In the genomic region with DNA sequence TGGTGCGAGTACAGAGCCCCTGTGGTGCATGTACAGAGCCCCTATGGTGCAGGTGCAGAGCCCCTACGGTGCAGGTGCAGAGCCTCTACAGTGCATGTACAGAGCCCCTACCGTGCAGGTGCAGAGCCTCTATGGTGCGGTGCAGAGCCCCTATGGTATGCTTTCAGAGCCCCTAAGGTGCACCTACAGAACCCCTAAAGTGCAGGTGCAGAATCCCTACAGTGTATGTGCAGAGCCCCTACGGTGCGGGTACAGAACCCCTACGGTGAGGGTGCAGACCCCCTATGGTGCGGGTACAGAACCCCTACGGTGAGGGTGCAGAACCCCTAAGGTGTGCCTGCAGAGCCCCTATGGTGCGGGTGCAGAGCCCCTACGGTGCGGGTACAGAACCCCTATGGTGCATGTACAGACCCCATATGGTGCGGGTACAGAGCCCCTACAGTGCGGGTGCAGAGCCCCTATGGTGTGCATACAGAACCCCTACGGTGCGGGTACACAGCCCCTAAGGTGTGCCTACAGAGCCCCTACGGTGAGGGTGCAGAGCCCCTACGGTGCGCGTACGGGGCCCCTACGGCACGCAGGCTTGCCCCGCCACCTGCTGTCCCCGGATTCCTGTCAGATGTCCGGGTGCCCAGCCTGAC, we compare ENCODE assay signal across 1 cellular context.
TF ChIP-seq lines count a peak whose summit lies in the region.

No MANE protein-coding gene starts in this region.

TF ChIP-seq in Ishikawa, 13 proteins besides CTCF, POLR2A, EP300 and RAD21 (continued from another document):
- TF ChIP-seq, protein P1, sequence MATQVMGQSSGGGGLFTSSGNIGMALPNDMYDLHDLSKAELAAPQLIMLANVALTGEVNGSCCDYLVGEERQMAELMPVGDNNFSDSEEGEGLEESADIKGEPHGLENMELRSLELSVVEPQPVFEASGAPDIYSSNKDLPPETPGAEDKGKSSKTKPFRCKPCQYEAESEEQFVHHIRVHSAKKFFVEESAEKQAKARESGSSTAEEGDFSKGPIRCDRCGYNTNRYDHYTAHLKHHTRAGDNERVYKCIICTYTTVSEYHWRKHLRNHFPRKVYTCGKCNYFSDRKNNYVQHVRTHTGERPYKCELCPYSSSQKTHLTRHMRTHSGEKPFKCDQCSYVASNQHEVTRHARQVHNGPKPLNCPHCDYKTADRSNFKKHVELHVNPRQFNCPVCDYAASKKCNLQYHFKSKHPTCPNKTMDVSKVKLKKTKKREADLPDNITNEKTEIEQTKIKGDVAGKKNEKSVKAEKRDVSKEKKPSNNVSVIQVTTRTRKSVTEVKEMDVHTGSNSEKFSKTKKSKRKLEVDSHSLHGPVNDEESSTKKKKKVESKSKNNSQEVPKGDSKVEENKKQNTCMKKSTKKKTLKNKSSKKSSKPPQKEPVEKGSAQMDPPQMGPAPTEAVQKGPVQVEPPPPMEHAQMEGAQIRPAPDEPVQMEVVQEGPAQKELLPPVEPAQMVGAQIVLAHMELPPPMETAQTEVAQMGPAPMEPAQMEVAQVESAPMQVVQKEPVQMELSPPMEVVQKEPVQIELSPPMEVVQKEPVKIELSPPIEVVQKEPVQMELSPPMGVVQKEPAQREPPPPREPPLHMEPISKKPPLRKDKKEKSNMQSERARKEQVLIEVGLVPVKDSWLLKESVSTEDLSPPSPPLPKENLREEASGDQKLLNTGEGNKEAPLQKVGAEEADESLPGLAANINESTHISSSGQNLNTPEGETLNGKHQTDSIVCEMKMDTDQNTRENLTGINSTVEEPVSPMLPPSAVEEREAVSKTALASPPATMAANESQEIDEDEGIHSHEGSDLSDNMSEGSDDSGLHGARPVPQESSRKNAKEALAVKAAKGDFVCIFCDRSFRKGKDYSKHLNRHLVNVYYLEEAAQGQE (IDR thresholded peaks at IDR 0.05; ENCODE audit: low read depth): no peak
- TF ChIP-seq EGR1 (IDR thresholded peaks at IDR 0.05) (no peak), FOXM1 (IDR thresholded peaks at IDR 0.05; ENCODE audit: borderline replicate concordance, low read depth) (no peak), NFIC (IDR thresholded peaks at IDR 0.05) (no peak), ZBTB7A (IDR thresholded peaks at IDR 0.05; ENCODE audit: low read depth) (no peak), YY1 (IDR thresholded peaks at IDR 0.05; ENCODE audit: low read depth) (no peak)
- TF ChIP-seq, protein P2, sequence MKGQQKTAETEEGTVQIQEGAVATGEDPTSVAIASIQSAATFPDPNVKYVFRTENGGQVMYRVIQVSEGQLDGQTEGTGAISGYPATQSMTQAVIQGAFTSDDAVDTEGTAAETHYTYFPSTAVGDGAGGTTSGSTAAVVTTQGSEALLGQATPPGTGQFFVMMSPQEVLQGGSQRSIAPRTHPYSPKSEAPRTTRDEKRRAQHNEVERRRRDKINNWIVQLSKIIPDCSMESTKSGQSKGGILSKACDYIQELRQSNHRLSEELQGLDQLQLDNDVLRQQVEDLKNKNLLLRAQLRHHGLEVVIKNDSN (IDR thresholded peaks at IDR 0.05): no peak
